In genomic region chr21:15731243-15731613, GRCh38 we compare ENCODE assay signal across 8 cellular contexts. TPM values are rescaled to one million over a fixed set of nuclear protein-coding genes. Genes with fewer than 3 reads are reported as not detected.
DNase-seq lines count a peak whose midpoint lies in the region; ATAC-seq, FAIRE-seq and TF ChIP-seq lines count a peak whose summit lies in the region.

No MANE protein-coding gene starts in this region.

- H3K27ac Mint-ChIP-seq in activated T-helper 17 cell treated with anti-CD3 and anti-CD28 coated beads, Interleukin-2, amount 50 U/mL, for 72 hours = peak overlapping the region; percentile 92

- ATAC-seq in Right ventricle myocardium superior (ENCODE audit: poor library complexity) = no peak
- no peak for ATAC-seq in activated T-helper 17 cell treated with anti-CD3 and anti-CD28 coated beads, Interleukin-2, amount 50 U/mL, for 72 hours (replicated peaks)
- ATAC-seq in GM21367 (IDR thresholded peaks at IDR 0.05; ENCODE audit: unreplicated experiment) = no peak

- H3K4me1 Mint-ChIP-seq in activated T-helper 17 cell treated with anti-CD3 and anti-CD28 coated beads, Interleukin-2, amount 50 U/mL, for 72 hours = peaks cover 15% of the 10 kb centered on the region

- H3K4me3 Mint-ChIP-seq in activated T-helper 17 cell treated with anti-CD3 and anti-CD28 coated beads, Interleukin-2, amount 50 U/mL, for 72 hours = peak overlapping the region; percentile 93

- no peaks in the 10 kb centered on the region for H3K9me3 Mint-ChIP-seq in activated T-helper 17 cell treated with anti-CD3 and anti-CD28 coated beads, Interleukin-2, amount 50 U/mL, for 72 hours

- no peak for FAIRE-seq in kidney (lab: Jason Lieb, UNC)

- in situ Hi-C loops in GM13976 (cut with MboI; ENCODE audit: low sequenced_read_pairs, unreplicated experiment) = no loop called here

- H3K9ac ChIP-seq in kidney (ENCODE audit: low read length in 2 of 2) = peak overlapping the region; percentile 37 to 74

- peaks cover 7% of the 10 kb centered on the region for H3K36me3 Mint-ChIP-seq in activated T-helper 17 cell treated with anti-CD3 and anti-CD28 coated beads, Interleukin-2, amount 50 U/mL, for 72 hours (ENCODE audit: low read depth)

- H3K4me1 ChIP-seq in cardiac muscle cell (ENCODE audit: low read depth) (peaks cover 5% of the 10 kb centered on the region), kidney (ENCODE audit: control insufficient read depth in 1 of 2, insufficient read depth in 1 of 2, low read depth in 1 of 2, low read length in 2 of 2) (peaks cover 2 to 15% of the 10 kb centered on the region in 2 donors), tibial artery (peaks cover 0 to 47% (median 3%) of the 10 kb centered on the region in 4 donors)

- H3K27me3 ChIP-seq in cardiac muscle cell (no peaks in the 10 kb centered on the region), tibial artery (no peaks in the 10 kb centered on the region)

- H3K27ac ChIP-seq in cardiac muscle cell (peak overlapping the region; percentile 97), kidney (ENCODE audit: low read depth in 2 of 2, low read length in 2 of 2) (peak overlapping the region; percentile 8 to 28), tibial artery (peak overlapping the region in 1 of 2 donors; percentile 93)

- no peak for TF ChIP-seq CTCF in cardiac muscle cell (IDR thresholded peaks at IDR 0.05; ENCODE audit: low read depth, low read length)
- TF ChIP-seq CTCF in kidney (IDR thresholded peaks at IDR 0.05; ENCODE audit: borderline replicate concordance, extremely low read depth, insufficient read depth) = no peak
- TF ChIP-seq CTCF in tibial artery (IDR thresholded peaks at IDR 0.05) = no peak
- no peak for TF ChIP-seq CTCF in GM13976 (IDR thresholded peaks at IDR 0.05; ENCODE audit: borderline replicate concordance, control extremely low read depth, extremely low read depth, insufficient read depth, missing control alignments)

- H3K4me3 ChIP-seq in cardiac muscle cell (peak overlapping the region; percentile 97), kidney (ENCODE audit: low read length in 2 of 2) (peak overlapping the region; percentile 77 to 96), tibial artery (peak overlapping the region; percentile 86 to 96)

- H3K36me3 ChIP-seq in cardiac muscle cell (no peaks in the 10 kb centered on the region), kidney (ENCODE audit: control insufficient read depth in 1 of 2, insufficient read depth in 2 of 2, low read length in 2 of 2) (no peaks in the 10 kb centered on the region), tibial artery (no peaks in the 10 kb centered on the region)

- H3K27me3 Mint-ChIP-seq in activated T-helper 17 cell treated with anti-CD3 and anti-CD28 coated beads, Interleukin-2, amount 50 U/mL, for 72 hours = no peaks in the 10 kb centered on the region

- intact Hi-C loops in Right ventricle myocardium superior (cut with DNase I) (loop anchor here (10.0 kb wide), 1 partner anchor 84 kb away; no protein-coding TSS in a partner anchor), kidney (cut with DNase I) (no loop called here), tibial artery (cut with DNase I; ENCODE audit: low total_unique reads) (no loop called here)

- H3K9me3 ChIP-seq in cardiac muscle cell (ENCODE audit: low read depth) (no peaks in the 10 kb centered on the region), kidney (ENCODE audit: control insufficient read depth in 1 of 2, low read length in 2 of 2) (no peaks in the 10 kb centered on the region), tibial artery (no peaks in the 10 kb centered on the region)

- DNase-seq in cardiac muscle cell (ENCODE audit: low read depth in 1 of 2, low spot score in 1 of 2) = no peak
- no peak for DNase-seq in Right ventricle myocardium superior
- no peak for DNase-seq in kidney
- no peak for DNase-seq in tibial artery
- no peak for DNase-seq in GM13976 (ENCODE audit: low spot score)
- DNase-seq in NCI-H2196 (lab: John Stamatoyannopoulos, UW; ENCODE audit: unreplicated experiment) = no peak

RNA-seq across cellular contexts. Expression of gene USP25, which starts 1.4 kb away (rescaled TPM):
- 24.6 and 39.0 TPM in 2 replicates for total RNA-seq in cardiac muscle cell
- polyA plus RNA-seq in cardiac muscle cell = 23.5 and 31.5 TPM in 2 replicates
- total RNA-seq in Right ventricle myocardium superior = 46.0 TPM
- 10 to 100 TPM; 21.3 to 35.3 TPM for total RNA-seq in activated T-helper 17 cell treated with anti-CD3 and anti-CD28 coated beads, Interleukin-2, amount 50 U/mL, for 72 hours
- total RNA-seq in kidney = 51.6 TPM
- 14.0 TPM for polyA plus RNA-seq in kidney (ENCODE audit: insufficient read depth, low read depth, low replicate concordance)
